ENCODE assay signal across 23 cellular contexts in the genomic region with DNA sequence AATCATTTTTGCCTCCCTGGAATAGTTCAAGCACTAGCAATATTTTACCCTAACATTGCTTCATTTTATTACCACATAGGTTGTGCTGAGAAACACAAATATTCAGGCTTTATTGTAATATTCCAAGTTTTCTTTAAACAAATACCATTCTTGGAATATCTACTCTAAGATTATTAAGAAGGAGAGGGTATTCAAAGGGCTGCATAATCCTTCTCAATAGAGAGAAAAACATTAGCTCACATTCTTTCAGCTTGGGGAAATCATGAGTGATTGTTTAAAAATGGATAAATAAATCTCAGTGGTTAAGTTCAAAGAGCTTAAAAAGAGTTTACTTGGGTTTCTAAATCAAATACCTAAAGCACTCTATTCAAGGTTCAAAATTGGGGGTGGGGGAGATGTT.
DNase-seq lines count a peak whose midpoint lies in the region; ATAC-seq and TF ChIP-seq lines count a peak whose summit lies in the region.
"Had no signal": no experiment of that assay in that cellular context is flagged by ENCODE, and none has a peak within 500 bp of the region (broad histone marks: within the 10 kb centered on the region; RNA-seq: fewer than 3 reads in every experiment).

No MANE protein-coding gene starts in this region.

- H3K4me1 Mint-ChIP-seq in Caco-2 (ENCODE audit: low read depth, unreplicated experiment), result peaks cover 25% of the 10 kb centered on the region
- H3K4me1 Mint-ChIP-seq in nephron progenitor cell, result peaks cover 7% of the 10 kb centered on the region

- H3K36me3 ChIP-seq in A673 (ENCODE audit: insufficient read depth, low read length, poor library complexity, severe bottlenecking), result no peaks in the 10 kb centered on the region
- H3K36me3 ChIP-seq in Caco-2 (ENCODE audit: control insufficient read depth, insufficient read depth, low read length), result no peaks in the 10 kb centered on the region
- H3K36me3 ChIP-seq: uterus had no signal

- no peak overlapping the region for H3K4me3 ChIP-seq in A673 (ENCODE audit: low read depth, low read length, poor library complexity, severe bottlenecking)
- H3K4me3 ChIP-seq in Caco-2 (ENCODE audit: low read depth, low read length), result no peak overlapping the region
- H3K4me3 ChIP-seq: uterus had no signal

- CTCF ChIA-PET in A673 (lab: Charles Lee) (no interaction called here), Caco-2 (lab: Charles Lee) (interaction anchor here (0.6 to 1.3 kb wide), 3 partner anchors 14 to 117 kb away, joined by 5 to 8 read pairs (median 6); no protein-coding TSS in a partner anchor)

- H3K27me3 Mint-ChIP-seq in Caco-2 (ENCODE audit: insufficient read depth, unreplicated experiment) (no peaks in the 10 kb centered on the region), nephron progenitor cell (ENCODE audit: low read depth, poor library complexity) (no peaks in the 10 kb centered on the region)

- peak overlapping the region; percentile 57 for H3K27ac ChIP-seq in A673 (ENCODE audit: low read depth, low read length, poor library complexity, severe bottlenecking)
- H3K27ac ChIP-seq: HL-60, parathyroid adenoma, uterus had no signal

- TF ChIP-seq CTCF in A673 (conservative IDR thresholded peaks at IDR 0.05; ENCODE audit: low read depth, low read length), result no peak
- TF ChIP-seq CTCF in Caco-2 (IDR thresholded peaks at IDR 0.05; ENCODE audit: insufficient read depth in 1 of 2, low read depth in 1 of 2, low read length in 1 of 2, severe bottlenecking in 1 of 2, unreplicated experiment in 1 of 2), result no peak
- no peak for TF ChIP-seq CTCF in nephron progenitor cell (IDR thresholded peaks at IDR 0.05)
- no peak for TF ChIP-seq CTCF in GM20000 (IDR thresholded peaks at IDR 0.05; ENCODE audit: extremely low read depth, missing control alignments)

- TSS peak; percentile 7 for BruUV-seq in A673 (replicated peaks; lab: Mats Ljungman, UMichigan)
- BruUV-seq in Caco-2 (replicated peaks; lab: Mats Ljungman, UMichigan), result no TSS peak

- H3K27me3 ChIP-seq in A673 (replicated peaks; ENCODE audit: insufficient read depth, low read depth, low read length, poor library complexity) (no peaks in the 10 kb centered on the region), Caco-2 (replicated peaks; ENCODE audit: control insufficient read depth, insufficient read depth, low read length) (no peaks in the 10 kb centered on the region)
- H3K27me3 ChIP-seq: uterus had no signal

- POLR2A ChIA-PET in A673 (lab: Charles Lee; ENCODE audit: low non-redundant PET) (no interaction called here), Caco-2 (lab: Charles Lee) (interaction anchor here (0.6 kb wide), 1 partner anchor 164 kb away, joined by 5 read pairs; no protein-coding TSS in a partner anchor)

- intact Hi-C loops in A673 (cut with micrococcal nuclease; ENCODE audit: unreplicated experiment) (no loop called here), Caco-2 (cut with micrococcal nuclease; ENCODE audit: unreplicated experiment) (no loop called here)

- no peaks in the 10 kb centered on the region for H3K9me3 Mint-ChIP-seq in Caco-2 (ENCODE audit: unreplicated experiment)
- H3K9me3 Mint-ChIP-seq in nephron progenitor cell, result peaks cover 2% of the 10 kb centered on the region
- H3K9me3 Mint-ChIP-seq: activated naive CD4-positive, alpha-beta T cell treated with anti-CD3 and anti-CD28 coated beads, Interleukin-2, amount 50 U/mL, for 72 hours; T-helper 2 cell treated with Interferon-gamma antibody and Interleukin-4, amounts not matched to agents 5 μg/mL and 100 μg/mL, for 36 hours had no signal

- H3K4me1 ChIP-seq in A673 (ENCODE audit: insufficient read depth, low read length, poor library complexity, severe bottlenecking), result peaks cover 39% of the 10 kb centered on the region
- peaks cover 53% of the 10 kb centered on the region for H3K4me1 ChIP-seq in Caco-2
- H3K4me1 ChIP-seq: uterus had no signal

- no peak for DNase-seq in A673 (ENCODE audit: low spot score)
- DNase-seq in Caco-2, result peak in 1 of 2 experiments; percentile 40
- DNase-seq in fibroblast of gingiva (ENCODE audit: low read depth), result peak; percentile 24
- DNase-seq in nephron progenitor cell, result no peak
- DNase-seq in GM20000 (ENCODE audit: low spot score), result no peak
- DNase-seq in mesenteric fat pad (ENCODE audit: low spot score), result no peak
- DNase-seq: activated CD4-positive, alpha-beta T cell treated with anti-CD3 and anti-CD28 coated beads, Interleukin-2, amount 50 U/mL, for 48 hours; activated T-cell treated with anti-CD3 and anti-CD28 coated beads for 4 hours; COR-L47; dermis blood vessel endothelial cell; NCI-H1694 treated with DMSO at 0.1 percent for 48 hours; NCI-H2227 treated with DMSO at 0.1 percent for 48 hours; NCI-H82; stimulated activated CD4-positive, alpha-beta T cell treated with anti-CD3 and anti-CD28 coated beads, Interleukin-4, amount 100 ng/mL, for 1 hour; substantia nigra; uterus had no signal

- H3K4me3 Mint-ChIP-seq in Caco-2 (ENCODE audit: unreplicated experiment), result peak overlapping the region; percentile 14
- no peak overlapping the region for H3K4me3 Mint-ChIP-seq in nephron progenitor cell
- H3K4me3 Mint-ChIP-seq: T-helper 2 cell treated with Interferon-gamma antibody and Interleukin-4, amounts not matched to agents 5 μg/mL and 100 μg/mL, for 36 hours had no signal

- no peak for ATAC-seq in GM19035 (IDR thresholded peaks at IDR 0.05; ENCODE audit: unreplicated experiment)
- no peak for ATAC-seq in HG03159 (IDR thresholded peaks at IDR 0.05; ENCODE audit: unreplicated experiment)
- ATAC-seq: activated naive CD4-positive, alpha-beta T cell treated with anti-CD3 and anti-CD28 coated beads, Interleukin-2, amount 50 U/mL, for 72 hours; left lobe of liver had no signal

- peak overlapping the region; percentile 17 for H3K27ac Mint-ChIP-seq in Caco-2 (ENCODE audit: unreplicated experiment)
- peak overlapping the region; percentile 29 for H3K27ac Mint-ChIP-seq in nephron progenitor cell
- H3K27ac Mint-ChIP-seq: T-helper 2 cell treated with Interferon-gamma antibody and Interleukin-4, amounts not matched to agents 5 μg/mL and 100 μg/mL, for 36 hours had no signal

- H3K9me3 ChIP-seq in A673 (ENCODE audit: low read depth, low read length, poor library complexity, severe bottlenecking) (no peaks in the 10 kb centered on the region), Caco-2 (no peaks in the 10 kb centered on the region)
- H3K9me3 ChIP-seq: uterus had no signal

- H3K36me3 Mint-ChIP-seq in Caco-2 (ENCODE audit: insufficient read depth, unreplicated experiment), result peaks cover 8% of the 10 kb centered on the region
- H3K36me3 Mint-ChIP-seq in nephron progenitor cell (ENCODE audit: low read depth), result peaks cover 2% of the 10 kb centered on the region
